In genomic region chr7:25260862-25261454, GRCh38 we compare ENCODE assay signal across 9 cellular contexts. TPM values are rescaled to one million over a fixed set of nuclear protein-coding genes. Genes with fewer than 3 reads are reported as not detected.
DNase-seq lines count a peak whose midpoint lies in the region; ATAC-seq and TF ChIP-seq lines count a peak whose summit lies in the region.
"Had no signal": no experiment of that assay in that cellular context is flagged by ENCODE, and none has a peak within 500 bp of the region (broad histone marks: within the 10 kb centered on the region; RNA-seq: fewer than 3 reads in every experiment).

No MANE protein-coding gene starts in this region.

- ATAC-seq in GM18868 (IDR thresholded peaks at IDR 0.05; ENCODE audit: unreplicated experiment) (peak; percentile 76), Right ventricle myocardium inferior (no peak), GM19328 (IDR thresholded peaks at IDR 0.05; ENCODE audit: unreplicated experiment) (no peak)

- H4K20me1 ChIP-seq in OCI-LY3 (ENCODE audit: insufficient read depth, low read length), result no peaks in the 10 kb centered on the region

- CTCF ChIA-PET in AG04449 (lab: Yijun Ruan, JAX), result interaction anchor here (0.7 to 9.6 kb wide), 8 partner anchors 9 to 591 kb away, joined by 3 to 165 read pairs (median 16); no protein-coding TSS in a partner anchor

- H3K36me3 ChIP-seq in OCI-LY3 (replicated peaks; ENCODE audit: low read depth, low read length), result no peaks in the 10 kb centered on the region
- H3K36me3 ChIP-seq: upper lobe of left lung had no signal

- peaks cover 17% of the 10 kb centered on the region for H3K4me1 ChIP-seq in OCI-LY3 (ENCODE audit: low read length)

- no peak overlapping the region for H3K27ac ChIP-seq in OCI-LY3 (ENCODE audit: low read length)
- H3K27ac ChIP-seq: upper lobe of left lung had no signal

- DNase-seq in AG04449 (ENCODE audit: low read depth, low spot score) (peak; percentile 19), fibroblast of the aortic adventitia (ENCODE audit: low read depth) (peak; percentile 59), Right ventricle myocardium inferior (ENCODE audit: missing footprints) (no peak), osteocyte (ENCODE audit: extremely low spot score, unreplicated experiment) (no peak), DMS79 treated with DMSO at 0.1 percent for 48 hours (lab: John Stamatoyannopoulos, UW) (no peak)
- DNase-seq: upper lobe of left lung had no signal

- H3K79me2 ChIP-seq in OCI-LY3 (ENCODE audit: low read length), result no peaks in the 10 kb centered on the region

- H3K4me3 Mint-ChIP-seq in osteocyte (ENCODE audit: unreplicated experiment), result no peak overlapping the region

- H3K4me3 ChIP-seq in AG04449 (ENCODE audit: low read depth, low read length) (no peak overlapping the region), OCI-LY3 (ENCODE audit: low read length) (peak overlapping the region; percentile 51), fibroblast of the aortic adventitia (ENCODE audit: low read depth, low read length) (peak overlapping the region; percentile 4)
- H3K4me3 ChIP-seq: upper lobe of left lung had no signal

- H3K9me3 ChIP-seq in OCI-LY3 (ENCODE audit: insufficient read depth, low read length), result no peaks in the 10 kb centered on the region
- H3K9me3 ChIP-seq: upper lobe of left lung had no signal

- intact Hi-C loops in Right ventricle myocardium inferior (cut with DNase I), result no loop called here

- no peak overlapping the region for H3K9ac ChIP-seq in OCI-LY3 (ENCODE audit: low read length)

- H3K36me3 Mint-ChIP-seq in osteocyte (ENCODE audit: unreplicated experiment), result no peaks in the 10 kb centered on the region

- H3K9me3 Mint-ChIP-seq in osteocyte (ENCODE audit: unreplicated experiment), result no peaks in the 10 kb centered on the region

- peak overlapping the region; percentile 63; the same call in 1 of the 2 replicates for H2AFZ ChIP-seq in OCI-LY3 (ENCODE audit: low read depth, low read length)

- peak overlapping the region; percentile 71 for H3K4me2 ChIP-seq in OCI-LY3 (ENCODE audit: low read length)

- no peak overlapping the region for H3K27ac Mint-ChIP-seq in osteocyte (ENCODE audit: unreplicated experiment)

- TF ChIP-seq CTCF in AG04449 (IDR thresholded peaks at IDR 0.05; ENCODE audit: insufficient read depth, low read length, missing control alignments), result no peak
- no peak for TF ChIP-seq CTCF in OCI-LY3 (IDR thresholded peaks at IDR 0.05; ENCODE audit: low read depth, low read length)
- no peak for TF ChIP-seq CTCF in fibroblast of the aortic adventitia (IDR thresholded peaks at IDR 0.05; ENCODE audit: insufficient read depth, low read length)
- TF ChIP-seq CTCF in osteocyte (IDR thresholded peaks at IDR 0.05), result no peak

- peaks cover 8% of the 10 kb centered on the region; the same call in 1 of the 2 replicates for H3K27me3 ChIP-seq in OCI-LY3 (ENCODE audit: low read depth, low read length)
- H3K27me3 ChIP-seq: upper lobe of left lung had no signal

- H3K27me3 Mint-ChIP-seq in osteocyte (ENCODE audit: unreplicated experiment), result peaks cover 19% of the 10 kb centered on the region

- POLR2A ChIA-PET in AG04449 (lab: Yijun Ruan, JAX), result interaction anchor here (0.8 kb wide), 1 partner anchor 121 kb away, joined by 3 read pairs; no protein-coding TSS in a partner anchor

- peaks cover 17% of the 10 kb centered on the region for H3K4me1 Mint-ChIP-seq in osteocyte (ENCODE audit: unreplicated experiment)

RNA-seq across cellular contexts. Expression of gene NPVF, which starts 32.7 kb away (rescaled TPM):
- not detected in 2 replicates for total RNA-seq in fibroblast of the aortic adventitia (ENCODE audit: low replicate concordance)
- total RNA-seq in Right ventricle myocardium inferior, result not detected
- not detected in 2 replicates for total RNA-seq in osteocyte
- total RNA-seq: upper lobe of left lung had no signal

Comparison
In these comparisons a context has a peak if more than half of its experiments do, and no peak if none do; other contexts are left out.
1. DNase-seq: peak in AG04449 (single experiment) and fibroblast of the aortic adventitia (single experiment); none in Right ventricle myocardium inferior (single experiment), osteocyte (single experiment) and DMS79 treated with DMSO at 0.1 percent for 48 hours (single experiment).